18 cellular contexts compared by ENCODE assay signal in the genomic region with DNA sequence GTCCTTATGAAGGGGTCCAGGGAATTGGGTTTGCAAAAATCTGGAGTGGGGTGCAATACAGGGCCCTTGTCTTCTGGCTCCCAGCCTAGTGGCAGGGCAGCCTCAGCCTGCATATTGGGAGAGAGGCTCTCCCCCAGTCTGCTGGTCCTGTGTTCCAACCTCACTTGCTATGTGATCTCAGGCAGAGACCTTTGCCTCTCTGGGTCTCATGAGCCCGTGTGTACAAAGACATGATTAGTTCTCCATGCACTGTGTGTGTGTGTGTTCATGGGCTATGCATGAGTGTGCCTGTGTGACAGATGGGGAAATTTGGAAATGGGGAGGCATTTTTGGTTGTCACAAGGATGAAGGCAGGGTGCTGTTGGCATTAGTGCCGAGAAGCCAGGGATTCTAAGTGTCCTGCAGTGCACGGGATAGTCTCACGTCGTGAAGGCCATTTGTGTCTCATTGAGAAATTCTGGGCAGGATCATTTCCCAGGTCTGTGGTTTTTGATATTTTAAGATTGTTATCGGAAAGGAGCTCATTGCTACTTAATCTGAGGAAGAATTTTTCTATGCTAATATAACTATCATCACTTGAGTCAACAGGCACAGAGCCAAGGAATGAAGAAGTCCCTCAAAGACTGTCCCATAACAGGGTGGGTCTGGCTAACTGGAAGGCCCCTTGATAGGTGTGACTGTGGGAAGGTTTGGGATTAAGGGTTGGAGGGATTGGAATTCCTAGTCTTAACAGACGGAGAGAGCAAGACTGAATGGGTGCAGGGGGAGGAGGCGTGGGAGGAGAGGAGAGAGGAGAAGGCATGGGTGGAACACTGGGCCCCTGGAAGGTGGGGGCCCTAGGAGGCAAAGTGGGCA.
A peak's percentile ranks its signal among the peaks of the same experiment; 100 is the strongest.
DNase-seq lines count a peak whose midpoint lies in the region; ATAC-seq lines count a peak whose summit lies in the region.
"Had no signal": no experiment of that assay in that cellular context is flagged by ENCODE, and none has a peak within 500 bp of the region (broad histone marks: within the 10 kb centered on the region; RNA-seq: fewer than 3 reads in every experiment).

No MANE protein-coding gene starts in this region.

- no peak overlapping the region for H2BK5ac ChIP-seq in mesendoderm (ENCODE audit: low read length)

- no peak overlapping the region for H3K4me2 ChIP-seq in mesendoderm (ENCODE audit: low read length)

- H3K36me3 ChIP-seq in adipocyte (ENCODE audit: control insufficient read depth, insufficient read depth, low read length, severe bottlenecking) (no peaks in the 10 kb centered on the region), mesendoderm (ENCODE audit: control insufficient read depth, insufficient read depth, low read length) (no peaks in the 10 kb centered on the region), skeletal muscle tissue (ENCODE audit: control insufficient read depth in 3 of 3, insufficient read depth in 3 of 3, low read length in 3 of 3) (no peaks in the 10 kb centered on the region)
- H3K36me3 ChIP-seq: BLaER1 treated with 17β-estradiol and CSF1 and Interleukin-3, amounts not matched to agents 10 nM and 100 nM; HAP-1 had no signal

- POLR2A ChIA-PET in activated CD4-positive, alpha-beta T cell treated with anti-CD3 and anti-CD28 coated beads for 36 hours (lab: Charles Lee), result no interaction called here

- H3K18ac ChIP-seq in mesendoderm (ENCODE audit: low read length), result no peak overlapping the region

- H3K36me3 Mint-ChIP-seq in activated CD4-positive, alpha-beta T cell treated with anti-CD3 and anti-CD28 coated beads for 36 hours (ENCODE audit: low read depth), result no peaks in the 10 kb centered on the region

- H4K5ac ChIP-seq in mesendoderm (ENCODE audit: low read length), result no peak overlapping the region

- DNase-seq in activated CD4-positive, alpha-beta T cell treated with anti-CD3 and anti-CD28 coated beads for 36 hours, result no peak
- no peak for DNase-seq in activated CD4-positive, alpha-beta T cell treated with anti-CD3 and anti-CD28 coated beads for 1 hour
- DNase-seq in adipocyte (ENCODE audit: low read depth), result no peak
- DNase-seq in mesendoderm, result no peak
- no peak for DNase-seq in occipital lobe (lab: John Stamatoyannopoulos, UW)
- DNase-seq in SW480 (ENCODE audit: low spot score), result no peak
- DNase-seq: cerebellar nuclear complex, DMS153, hippocampal formation, mucosa of descending colon, NCI-H1694 treated with DMSO at 0.1 percent for 48 hours, NCI-H446, T-helper 1 cell had no signal

- CTCF ChIA-PET in activated CD4-positive, alpha-beta T cell treated with anti-CD3 and anti-CD28 coated beads for 36 hours (lab: Charles Lee), result interaction anchor here (0.6 to 2.3 kb wide), 4 partner anchors 23 to 237 kb away, joined by 3 to 10 read pairs (median 3); no protein-coding TSS in a partner anchor

- no peak overlapping the region for H3K4ac ChIP-seq in mesendoderm (ENCODE audit: low read depth, low read length)

- H3K4me1 Mint-ChIP-seq in activated CD4-positive, alpha-beta T cell treated with anti-CD3 and anti-CD28 coated beads for 36 hours, result peaks cover 13% of the 10 kb centered on the region

- H2BK15ac ChIP-seq in mesendoderm (replicated peaks; ENCODE audit: low read depth), result no peak overlapping the region

- WGBS in mesendoderm (ENCODE audit: extremely low coverage, insufficient coverage, low lambda C conversion rate), result no CpG with 5 or more reads among the region's 8 CpGs

- H3K9me3 Mint-ChIP-seq in activated CD4-positive, alpha-beta T cell treated with anti-CD3 and anti-CD28 coated beads for 36 hours (ENCODE audit: low read depth), result no peaks in the 10 kb centered on the region
- H3K9me3 Mint-ChIP-seq: activated T-helper 2 cell treated with anti-CD3 and anti-CD28 coated beads, Interferon-gamma antibody, Interleukin-2, Interleukin-4, amounts not matched to agents 10 μg/mL and 5 μg/mL and 100 μg/mL, durations not matched to agents 14 hours and 24 hours and 36 hours had no signal

- H3K4me1 ChIP-seq in adipocyte (ENCODE audit: control insufficient read depth, insufficient read depth, low read length) (peaks cover 46% of the 10 kb centered on the region), mesendoderm (ENCODE audit: control insufficient read depth, low read depth, low read length) (no peaks in the 10 kb centered on the region), skeletal muscle tissue (ENCODE audit: control insufficient read depth in 3 of 3, insufficient read depth in 3 of 3, low read length in 3 of 3) (peaks cover 28 to 34% (median 33%) of the 10 kb centered on the region in 3 donors)
- H3K4me1 ChIP-seq: HAP-1 had no signal

- H3K27me3 Mint-ChIP-seq in activated CD4-positive, alpha-beta T cell treated with anti-CD3 and anti-CD28 coated beads for 36 hours, result peaks cover 9% of the 10 kb centered on the region

- H2AK5ac ChIP-seq in mesendoderm (ENCODE audit: low read length), result no peak overlapping the region

- intact Hi-C loops in activated CD4-positive, alpha-beta T cell treated with anti-CD3 and anti-CD28 coated beads for 36 hours (cut with DNase I, micrococcal nuclease), result no loop called here

- H3K4me3 ChIP-seq in adipocyte (ENCODE audit: low read length) (no peak overlapping the region), mesendoderm (ENCODE audit: low read length) (no peak overlapping the region), skeletal muscle tissue (ENCODE audit: low read length in 3 of 3) (no peak overlapping the region)
- H3K4me3 ChIP-seq: BLaER1 treated with 17β-estradiol and CSF1 and Interleukin-3, amounts not matched to agents 10 nM and 100 nM; HAP-1; mucosa of descending colon had no signal

- H3K9me3 ChIP-seq in adipocyte (ENCODE audit: control insufficient read depth, low read length), result no peaks in the 10 kb centered on the region
- H3K9me3 ChIP-seq in skeletal muscle tissue (ENCODE audit: control insufficient read depth in 3 of 3, low read length in 3 of 3), result no peaks in the 10 kb centered on the region
- H3K9me3 ChIP-seq: BLaER1 treated with 17β-estradiol and CSF1 and Interleukin-3, amounts not matched to agents 10 nM and 100 nM; HAP-1; mucosa of descending colon had no signal

- H2BK120ac ChIP-seq in mesendoderm (ENCODE audit: low read depth, low read length), result no peak overlapping the region

- no peak overlapping the region for H4K8ac ChIP-seq in mesendoderm (ENCODE audit: low read depth, low read length)

- peak overlapping the region; percentile 17 for H3K56ac ChIP-seq in mesendoderm (ENCODE audit: low read length)

- H3K27me3 ChIP-seq in adipocyte (replicated peaks; ENCODE audit: control insufficient read depth, insufficient read depth, low read length), result no peaks in the 10 kb centered on the region
- no peaks in the 10 kb centered on the region for H3K27me3 ChIP-seq in mesendoderm (ENCODE audit: insufficient read depth, low read length, poor library complexity)
- no peaks in the 10 kb centered on the region for H3K27me3 ChIP-seq in skeletal muscle tissue (ENCODE audit: control insufficient read depth in 3 of 3, insufficient read depth in 3 of 3, low read length in 3 of 3)
- H3K27me3 ChIP-seq: BLaER1 treated with 17β-estradiol and CSF1 and Interleukin-3, amounts not matched to agents 10 nM and 100 nM had no signal

- H3K4me3 Mint-ChIP-seq in activated CD4-positive, alpha-beta T cell treated with anti-CD3 and anti-CD28 coated beads for 36 hours, result no peak overlapping the region

- H3K27ac ChIP-seq in mesendoderm (ENCODE audit: low read depth, low read length) (no peak overlapping the region), skeletal muscle tissue (ENCODE audit: low read depth, low read length) (peak overlapping the region; percentile 36)
- H3K27ac ChIP-seq: BLaER1 treated with 17β-estradiol and CSF1 and Interleukin-3, amounts not matched to agents 10 nM and 100 nM had no signal

- H3K9ac ChIP-seq in adipocyte (ENCODE audit: low read length) (peak overlapping the region; percentile 9), mesendoderm (ENCODE audit: low read length) (no peak overlapping the region), skeletal muscle tissue (ENCODE audit: low read depth in 1 of 3, low read length in 3 of 3) (no peak overlapping the region)
- H3K9ac ChIP-seq: BLaER1 treated with 17β-estradiol and CSF1 and Interleukin-3, amounts not matched to agents 10 nM and 100 nM had no signal

- no peaks in the 10 kb centered on the region for H3K79me1 ChIP-seq in mesendoderm (ENCODE audit: low read length)

- peak overlapping the region; percentile 3 for H3K27ac Mint-ChIP-seq in activated CD4-positive, alpha-beta T cell treated with anti-CD3 and anti-CD28 coated beads for 36 hours
- H3K27ac Mint-ChIP-seq: activated T-helper 2 cell treated with anti-CD3 and anti-CD28 coated beads, Interferon-gamma antibody, Interleukin-2, Interleukin-4, amounts not matched to agents 10 μg/mL and 5 μg/mL and 100 μg/mL, durations not matched to agents 14 hours and 24 hours and 36 hours had no signal

- no peaks in the 10 kb centered on the region for H3K79me2 ChIP-seq in mesendoderm (ENCODE audit: control insufficient read depth, insufficient read depth, low read length)

- ATAC-seq in activated CD4-positive, alpha-beta T cell treated with anti-CD3 and anti-CD28 coated beads for 36 hours, result no peak
- ATAC-seq in GM18520 (IDR thresholded peaks at IDR 0.05; ENCODE audit: unreplicated experiment), result no peak
- ATAC-seq: mucosa of descending colon had no signal

- H3K23ac ChIP-seq in mesendoderm (ENCODE audit: low read length), result no peak overlapping the region
